In genomic region chr12:92438641-92439396, GRCh38 we compare ENCODE assay signal across 15 cellular contexts.
DNase-seq lines count a peak whose midpoint lies in the region; ATAC-seq and TF ChIP-seq lines count a peak whose summit lies in the region.
"Had no signal": no experiment of that assay in that cellular context is flagged by ENCODE, and none has a peak within 500 bp of the region (broad histone marks: within the 10 kb centered on the region; RNA-seq: fewer than 3 reads in every experiment).

No MANE protein-coding gene starts in this region.

- no peaks in the 10 kb centered on the region for H3K4me1 ChIP-seq in PC-3 (ENCODE audit: insufficient read depth, low read length)

- H3K27ac ChIP-seq in PC-3 (ENCODE audit: low read length) = no peak overlapping the region
- H3K27ac ChIP-seq: brain microvascular endothelial cell, PC-9, VCaP had no signal

- ATAC-seq in PC-3 = peak; percentile 43
- no peak for ATAC-seq in stimulated activated memory B cell treated with anti-CD40 and anti-IgM and Interleukin-4, amounts not matched to agents 10 μg/mL and 1 μg/mL and 100 μg/mL, for 72 hours
- no peak for ATAC-seq in HG02970 (IDR thresholded peaks at IDR 0.05; ENCODE audit: low FRiP score, unreplicated experiment)
- no peak for ATAC-seq in GM21717 (IDR thresholded peaks at IDR 0.05; ENCODE audit: unreplicated experiment)

- H4K20me1 ChIP-seq in PC-3 (ENCODE audit: low read length) = no peaks in the 10 kb centered on the region

- no peak overlapping the region for H3K4me2 ChIP-seq in PC-3 (ENCODE audit: low read length)
- H3K4me2 ChIP-seq: PC-9 had no signal

- H3K27me3 ChIP-seq in PC-3 (ENCODE audit: low read length) = no peaks in the 10 kb centered on the region
- H3K27me3 ChIP-seq: brain microvascular endothelial cell had no signal

- CTCF ChIA-PET in PC-3 (lab: Charles Lee) = no interaction called here

- peaks cover 47% of the 10 kb centered on the region for H3K36me3 Mint-ChIP-seq in stimulated activated memory B cell treated with anti-CD40 and anti-IgM and Interleukin-4, amounts not matched to agents 10 μg/mL and 1 μg/mL and 100 μg/mL, for 72 hours

- POLR2A ChIA-PET in PC-3 (lab: Charles Lee; ENCODE audit: unreplicated experiment) = no interaction called here

- H3K27me3 Mint-ChIP-seq in stimulated activated memory B cell treated with anti-CD40 and anti-IgM and Interleukin-4, amounts not matched to agents 10 μg/mL and 1 μg/mL and 100 μg/mL, for 72 hours = no peaks in the 10 kb centered on the region

- H3K4me1 Mint-ChIP-seq in stimulated activated memory B cell treated with anti-CD40 and anti-IgM and Interleukin-4, amounts not matched to agents 10 μg/mL and 1 μg/mL and 100 μg/mL, for 72 hours = peaks cover 95% of the 10 kb centered on the region

- H3K4me3 Mint-ChIP-seq in stimulated activated memory B cell treated with anti-CD40 and anti-IgM and Interleukin-4, amounts not matched to agents 10 μg/mL and 1 μg/mL and 100 μg/mL, for 72 hours = peak overlapping the region; percentile 22

- no peaks in the 10 kb centered on the region for H3K36me3 ChIP-seq in PC-3 (ENCODE audit: low read depth, low read length)
- H3K36me3 ChIP-seq: brain microvascular endothelial cell had no signal

- peaks cover 17% of the 10 kb centered on the region for H3K9me3 Mint-ChIP-seq in stimulated activated memory B cell treated with anti-CD40 and anti-IgM and Interleukin-4, amounts not matched to agents 10 μg/mL and 1 μg/mL and 100 μg/mL, for 72 hours

- DNase-seq in GM04504 (ENCODE audit: low read depth) (peak; percentile 7), PC-3 (no peak), fibroblast of the aortic adventitia (ENCODE audit: low read depth) (peak; percentile 60), AML-193 (lab: John Stamatoyannopoulos, UW) (no peak)
- DNase-seq: activated effector memory CD4-positive, alpha-beta T cell treated with anti-CD3 and anti-CD28 coated beads, Interleukin-2, amount 50 U/mL, for 16 hours; effector memory CD4-positive, alpha-beta T cell; KG1; NCI-H1436 treated with DMSO at 0.1 percent for 48 hours had no signal

- intact Hi-C loops in PC-3 (cut with micrococcal nuclease) = no loop called here

- no peak overlapping the region for H2AFZ ChIP-seq in PC-3 (ENCODE audit: low read length)
- H2AFZ ChIP-seq: PC-9 had no signal

- no peak overlapping the region for H3K9ac ChIP-seq in PC-3 (ENCODE audit: low read length)

- no peaks in the 10 kb centered on the region; the same call in 1 of the 2 replicates for H3K9me2 ChIP-seq in PC-3 (replicated peaks; ENCODE audit: low read length)

- H3F3A ChIP-seq in PC-3 (ENCODE audit: low read length, unreplicated experiment) = no peaks in the 10 kb centered on the region

- peak overlapping the region; percentile 99 for H3K27ac Mint-ChIP-seq in stimulated activated memory B cell treated with anti-CD40 and anti-IgM and Interleukin-4, amounts not matched to agents 10 μg/mL and 1 μg/mL and 100 μg/mL, for 72 hours
- H3K27ac Mint-ChIP-seq: progenitor cell of endocrine pancreas had no signal

- no peaks in the 10 kb centered on the region for H3K9me3 ChIP-seq in PC-3 (ENCODE audit: low read length)

- BruUV-seq in PC-3 (replicated peaks; lab: Mats Ljungman, UMichigan) = no TSS peak

- H3K4me3 ChIP-seq in PC-3 (ENCODE audit: low read length) (no peak overlapping the region), fibroblast of the aortic adventitia (ENCODE audit: low read depth, low read length) (no peak overlapping the region)
- H3K4me3 ChIP-seq: PC-9 had no signal

- TF ChIP-seq CTCF in PC-3 (conservative IDR thresholded peaks at IDR 0.05; ENCODE audit: low read depth, low read length) (no peak), fibroblast of the aortic adventitia (IDR thresholded peaks at IDR 0.05; ENCODE audit: insufficient read depth, low read length) (no peak)

- H3K79me2 ChIP-seq in PC-3 (ENCODE audit: low read length) = no peaks in the 10 kb centered on the region

Comparison
In these comparisons a context has a peak if more than half of its experiments do, and no peak if none do; other contexts are left out.
1. DNase-seq: peak in GM04504 (single experiment) and fibroblast of the aortic adventitia (single experiment); none in PC-3 (single experiment) and AML-193 (0 of 2).